ENCODE assay signal across 2 cellular contexts in the genomic region with DNA sequence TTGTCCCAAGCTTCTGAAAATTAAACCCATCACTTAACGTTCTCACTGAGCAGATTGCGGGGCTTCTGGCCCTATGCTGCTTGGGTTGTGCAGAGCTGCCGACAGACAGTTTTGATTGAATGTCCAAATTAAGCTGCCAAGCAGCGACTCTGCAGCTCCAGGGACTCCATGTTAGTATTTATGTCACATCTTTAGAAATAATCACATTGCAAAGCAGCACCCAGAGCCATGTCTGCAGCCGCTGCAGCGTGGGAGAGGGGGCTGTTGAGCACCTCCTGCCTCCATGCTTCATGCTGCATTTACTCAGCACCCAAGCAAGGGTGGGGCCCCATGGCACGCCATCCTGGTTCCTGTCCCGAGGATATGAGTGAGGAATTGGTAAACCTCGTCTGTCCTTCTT.
A peak's percentile ranks its signal among the peaks of the same experiment; 100 is the strongest.
TF ChIP-seq lines count a peak whose summit lies in the region.

No MANE protein-coding gene starts in this region.

TF ChIP-seq in H1, 55 proteins besides CTCF, POLR2A, EP300 and RAD21:
- TF ChIP-seq, protein P1, sequence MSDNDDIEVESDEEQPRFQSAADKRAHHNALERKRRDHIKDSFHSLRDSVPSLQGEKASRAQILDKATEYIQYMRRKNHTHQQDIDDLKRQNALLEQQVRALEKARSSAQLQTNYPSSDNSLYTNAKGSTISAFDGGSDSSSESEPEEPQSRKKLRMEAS (IDR thresholded peaks at IDR 0.05), result no peak
- TF ChIP-seq CTBP2 (IDR thresholded peaks at IDR 0.05; ENCODE audit: borderline replicate concordance, insufficient read depth, insufficient read length, low read length), result no peak
- no peak for TF ChIP-seq SIX5 (IDR thresholded peaks at IDR 0.05; ENCODE audit: low read depth, low read length)
- TF ChIP-seq ZNF274 (IDR thresholded peaks at IDR 0.05; ENCODE audit: borderline replicate concordance, extremely low read depth, low read length), result no peak
- no peak for TF ChIP-seq JUN (IDR thresholded peaks at IDR 0.05; ENCODE audit: low read depth, low read length)
- TF ChIP-seq POU5F1 (IDR thresholded peaks at IDR 0.05; ENCODE audit: low read depth, low read length), result no peak
- TF ChIP-seq TBP (IDR thresholded peaks at IDR 0.05; ENCODE audit: low read depth, low read length), result no peak
- no peak for TF ChIP-seq BCL11A (IDR thresholded peaks at IDR 0.05; ENCODE audit: low read depth in 2 of 2, low read length in 2 of 2)
- no peak for TF ChIP-seq KDM4A (IDR thresholded peaks at IDR 0.05; ENCODE audit: low read depth, low read length, severe bottlenecking)
- TF ChIP-seq GTF2F1 (IDR thresholded peaks at IDR 0.05; ENCODE audit: borderline replicate concordance, low read depth, low read length), result no peak
- no peak for TF ChIP-seq CBX5 (IDR thresholded peaks at IDR 0.05; ENCODE audit: low read depth, low read length)
- TF ChIP-seq SP4 (IDR thresholded peaks at IDR 0.05; ENCODE audit: low read length), result no peak

TF ChIP-seq in neural cell, 6 proteins besides CTCF, POLR2A, EP300 and RAD21:
- TF ChIP-seq POLR2AphosphoS5 (IDR thresholded peaks at IDR 0.05) (peak; percentile 54), EZH2 (IDR thresholded peaks at IDR 0.05; ENCODE audit: borderline replicate concordance, insufficient read depth, low read length, poor library complexity, severe bottlenecking) (no peak)
TF ChIP-seq in neural cell: peak in this region for 1.
